Comparison of ENCODE assay signal across 8 cellular contexts in the genomic region with DNA sequence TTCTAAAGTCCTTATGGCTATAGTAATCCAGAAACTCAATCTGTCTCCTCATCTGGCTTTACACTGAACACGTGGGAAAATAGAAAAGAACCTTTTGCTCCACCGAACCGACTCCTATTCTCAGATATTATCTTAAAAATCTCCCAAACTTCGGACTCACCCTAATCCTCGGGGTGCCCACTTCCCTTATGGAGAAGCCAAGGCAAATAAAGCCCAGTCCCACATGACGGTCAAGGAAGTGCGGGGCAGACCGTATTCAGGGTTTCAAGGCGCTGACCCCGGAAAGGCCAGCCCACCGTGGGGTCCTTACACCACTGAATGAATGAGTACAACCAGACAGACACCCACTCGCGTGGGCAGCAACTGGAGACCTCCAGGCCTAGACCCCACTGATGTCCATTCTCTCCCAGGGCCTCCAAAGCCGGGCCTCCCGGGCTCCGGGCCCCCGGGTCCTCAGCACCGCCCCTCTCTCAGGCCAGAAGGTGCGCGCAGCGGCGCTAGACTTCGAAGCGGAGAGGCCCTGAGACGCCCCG. TPM values are rescaled to one million over a fixed set of nuclear protein-coding genes. Genes with fewer than 3 reads are reported as not detected.
DNase-seq lines count a peak whose midpoint lies in the region; ATAC-seq lines count a peak whose summit lies in the region.

No MANE protein-coding gene starts in this region.

- DNase-seq in D341Med (ENCODE audit: low spot score) (peak; percentile 79), adipocyte (ENCODE audit: low read depth) (peak; percentile 77), iPS-NIHi11 (ENCODE audit: low spot score) (peak; percentile 73), dermis blood vessel endothelial cell (no peak)
- no peak for DNase-seq in stimulated activated CD4-positive, alpha-beta T cell treated with anti-CD3 and anti-CD28 coated beads, Interleukin-2, amount 100 ng/mL, for 48 hours

- H3K4me1 ChIP-seq in HUES64 (ENCODE audit: insufficient read depth, low read length) (peaks cover 10% of the 10 kb centered on the region), adipocyte (ENCODE audit: control insufficient read depth, insufficient read depth, low read length) (peaks cover 27% of the 10 kb centered on the region), subcutaneous abdominal adipose tissue (ENCODE audit: control insufficient read depth in 5 of 5, insufficient read depth in 5 of 5, low read length in 5 of 5) (peaks cover 3 to 30% (median 24%) of the 10 kb centered on the region in 5 donors)

- H3K4me3 ChIP-seq in HUES64 (ENCODE audit: low read length) = peak overlapping the region; percentile 88
- peak overlapping the region; percentile 99 for H3K4me3 ChIP-seq in adipocyte (ENCODE audit: low read length)
- peak overlapping the region; percentile 92 to 97 (median 96) for H3K4me3 ChIP-seq in subcutaneous abdominal adipose tissue (ENCODE audit: low read depth in 1 of 5, low read length in 5 of 5)

- H3K9ac ChIP-seq in HUES64 (ENCODE audit: low read depth, low read length) = peak overlapping the region; percentile 91
- H3K9ac ChIP-seq in adipocyte (ENCODE audit: low read length) = peak overlapping the region; percentile 98
- peak overlapping the region; percentile 57 to 99 (median 97) for H3K9ac ChIP-seq in subcutaneous abdominal adipose tissue (ENCODE audit: low read length in 5 of 5)

- peak; percentile 44 for ATAC-seq in GM21528 (IDR thresholded peaks at IDR 0.05; ENCODE audit: low FRiP score, unreplicated experiment)

- WGBS in HUES64 = under 1% methylated on average over 25 of the region's 26 CpGs

- H3K36me3 ChIP-seq in HUES64 (ENCODE audit: insufficient read depth, low read length) = peaks cover 39% of the 10 kb centered on the region
- H3K36me3 ChIP-seq in adipocyte (ENCODE audit: control insufficient read depth, insufficient read depth, low read length, severe bottlenecking) = peaks cover 21% of the 10 kb centered on the region
- H3K36me3 ChIP-seq in subcutaneous abdominal adipose tissue (ENCODE audit: control insufficient read depth in 5 of 5, insufficient read depth in 5 of 5, low read length in 5 of 5) = peaks cover 0 to 20% (median 14%) of the 10 kb centered on the region in 5 donors

- H3K9me3 ChIP-seq in HUES64 (ENCODE audit: insufficient read depth, low read depth, low read length) = no peaks in the 10 kb centered on the region
- H3K9me3 ChIP-seq in adipocyte (ENCODE audit: control insufficient read depth, low read length) = no peaks in the 10 kb centered on the region
- H3K9me3 ChIP-seq in subcutaneous abdominal adipose tissue (ENCODE audit: control insufficient read depth in 5 of 5, low read length in 5 of 5) = no peaks in the 10 kb centered on the region

- no peaks in the 10 kb centered on the region for H3K27me3 ChIP-seq in HUES64 (ENCODE audit: insufficient read depth, low read length)
- H3K27me3 ChIP-seq in adipocyte (replicated peaks; ENCODE audit: control insufficient read depth, insufficient read depth, low read length) = no peaks in the 10 kb centered on the region
- H3K27me3 ChIP-seq in subcutaneous abdominal adipose tissue (ENCODE audit: control insufficient read depth in 5 of 5, insufficient read depth in 4 of 5, low read length in 5 of 5) = no peaks in the 10 kb centered on the region

- H3K27ac ChIP-seq in HUES64 (ENCODE audit: low read depth, low read length) (peak overlapping the region; percentile 92), subcutaneous abdominal adipose tissue (ENCODE audit: low read depth, low read length) (peak overlapping the region; percentile 92)

RNA-seq across cellular contexts. Expression of a gene that starts 0.5 kb away (rescaled TPM):
- polyA plus RNA-seq in HUES64 (2013, experiment 1 of 2) = 71.1 TPM
- 70.4 TPM for polyA plus RNA-seq in HUES64 (2013, experiment 2 of 2)
- total RNA-seq in dermis blood vessel endothelial cell = 110 and 151 TPM in 2 replicates

RNA-seq across cellular contexts. Expression of a gene that starts 11.5 kb away (rescaled TPM):
- 39.1 TPM for polyA plus RNA-seq in HUES64 (2013, experiment 1 of 2)
- 33.2 TPM for polyA plus RNA-seq in HUES64 (2013, experiment 2 of 2)
- total RNA-seq in dermis blood vessel endothelial cell = 7.3 and 10.2 TPM in 2 replicates

RNA-seq across cellular contexts. Expression of a gene that starts 43.9 kb away (rescaled TPM):
- 33.3 TPM for polyA plus RNA-seq in HUES64 (2013, experiment 1 of 2)
- polyA plus RNA-seq in HUES64 (2013, experiment 2 of 2) = 31.2 TPM
- total RNA-seq in dermis blood vessel endothelial cell = 19.2 and 25.5 TPM in 2 replicates

RNA-seq across cellular contexts. Expression of a gene that starts 58.6 kb away (rescaled TPM):
- polyA plus RNA-seq in HUES64 (2013, experiment 1 of 2) = 10.5 TPM
- 13.1 TPM for polyA plus RNA-seq in HUES64 (2013, experiment 2 of 2)
- 31.5 and 39.3 TPM in 2 replicates for total RNA-seq in dermis blood vessel endothelial cell

Comparison
In these comparisons a context has a peak if more than half of its experiments do, and no peak if none do; other contexts are left out.
1. DNase-seq: peak in D341Med (single experiment), adipocyte (single experiment) and iPS-NIHi11 (single experiment); none in dermis blood vessel endothelial cell (single experiment) and stimulated activated CD4-positive, alpha-beta T cell treated with anti-CD3 and anti-CD28 coated beads, Interleukin-2, amount 100 ng/mL, for 48 hours (0 of 2).
2. Peak in every context shown above with its lines, with median percentiles within 50 percentile points of each other: H3K4me3 ChIP-seq and H3K9ac ChIP-seq.